Comparison of ENCODE assay signal across 9 cellular contexts in the genomic region with DNA sequence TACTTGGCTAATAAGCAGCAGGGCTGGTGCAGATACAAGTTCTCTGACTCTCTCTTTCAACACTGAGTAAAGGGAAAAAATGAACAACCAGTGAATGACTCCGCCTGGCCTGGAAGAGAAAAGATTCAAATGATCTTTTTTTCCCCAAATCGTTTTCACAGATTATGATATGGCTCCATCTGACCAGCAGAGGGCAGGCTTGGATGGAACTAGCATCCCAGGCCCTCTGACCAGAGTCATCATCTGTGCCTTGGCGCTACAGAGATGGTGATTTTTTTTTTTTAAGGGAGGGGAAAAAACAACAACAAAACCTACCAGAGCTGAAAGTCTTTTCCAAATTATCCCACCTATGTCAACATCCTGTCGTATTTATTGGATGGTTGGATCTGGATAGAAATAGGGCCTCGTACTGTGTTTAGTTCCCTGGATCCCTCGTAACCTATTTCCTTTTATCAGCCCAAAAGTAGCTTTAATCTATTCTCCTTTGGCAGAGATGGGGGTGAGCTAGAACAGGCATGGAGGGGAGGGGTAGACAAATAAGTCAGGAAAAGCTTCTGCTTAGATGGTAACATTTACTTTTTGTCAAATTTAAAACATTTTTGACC.
A peak's percentile ranks its signal among the peaks of the same experiment; 100 is the strongest.
DNase-seq lines count a peak whose midpoint lies in the region; ATAC-seq and TF ChIP-seq lines count a peak whose summit lies in the region.
"Had no signal": no experiment of that assay in that cellular context is flagged by ENCODE, and none has a peak within 500 bp of the region (broad histone marks: within the 10 kb centered on the region; RNA-seq: fewer than 3 reads in every experiment).

No MANE protein-coding gene starts in this region.

- no peaks in the 10 kb centered on the region for H3K36me3 Mint-ChIP-seq in neural crest cell (ENCODE audit: low read depth)
- H3K36me3 Mint-ChIP-seq: IgD-negative memory B cell had no signal

- no peak for TF ChIP-seq POLR2A in tibial nerve (IDR thresholded peaks at IDR 0.05)

- peak overlapping the region in 1 of 4 donors; percentile 38 for H3K27ac ChIP-seq in tibial nerve

- peaks cover 0 to 12% (median 0%) of the 10 kb centered on the region in 4 donors for H3K4me1 ChIP-seq in tibial nerve

- no peaks in the 10 kb centered on the region for H3K27me3 Mint-ChIP-seq in neural crest cell (ENCODE audit: low read depth)
- H3K27me3 Mint-ChIP-seq: IgD-negative memory B cell had no signal

- TF ChIP-seq EP300 in tibial nerve (IDR thresholded peaks at IDR 0.05), result peak in 1 of 2 donors; percentile 27

- H3K27ac Mint-ChIP-seq in neural crest cell (ENCODE audit: unreplicated experiment), result no peak overlapping the region
- H3K27ac Mint-ChIP-seq: IgD-negative memory B cell had no signal

- WGBS in tibial nerve, 2 donors, result 24 to 34% methylated on average over 6 of the region's 6 CpGs

- no peaks in the 10 kb centered on the region for H3K27me3 ChIP-seq in tibial nerve

- no peak overlapping the region for H3K4me3 Mint-ChIP-seq in neural crest cell
- H3K4me3 Mint-ChIP-seq: IgD-negative memory B cell had no signal

- TF ChIP-seq CTCF in neural crest cell (conservative IDR thresholded peaks at IDR 0.05) (peak; percentile 85), tibial nerve (IDR thresholded peaks at IDR 0.05) (peak; percentile 66 to 82 (median 77))

- ATAC-seq in GM18502 (IDR thresholded peaks at IDR 0.05; ENCODE audit: poor library complexity, unreplicated experiment) (peak; percentile 82), HG03066 (IDR thresholded peaks at IDR 0.05; ENCODE audit: low read depth, unreplicated experiment) (peak; percentile 70)

- no peaks in the 10 kb centered on the region for H3K36me3 ChIP-seq in tibial nerve

- H3K4me3 ChIP-seq in tibial nerve, result no peak overlapping the region

- no peaks in the 10 kb centered on the region for H3K9me3 Mint-ChIP-seq in neural crest cell
- H3K9me3 Mint-ChIP-seq: IgD-negative memory B cell had no signal

- H3K4me1 Mint-ChIP-seq in neural crest cell, result peaks cover 4% of the 10 kb centered on the region

- peak; percentile 85 for DNase-seq in AG08395 (ENCODE audit: low spot score)
- peak; percentile 14 to 59 for DNase-seq in NCI-H526 (lab: John Stamatoyannopoulos, UW)
- DNase-seq in activated CD8-positive, alpha-beta memory T cell treated with anti-CD3 and anti-CD28 coated beads, Interleukin-2, amount 50 U/mL, for 48 hours, result peak; percentile 62
- peak; percentile 81 for DNase-seq in fibroblast of peridontal ligament (ENCODE audit: extremely low read depth)
- DNase-seq in neural crest cell (ENCODE audit: low read depth, low spot score), result peak; percentile 70
- peak; percentile 51 to 79 for DNase-seq in tibial nerve (ENCODE audit: low spot score in 2 of 2)

- H3K9me3 ChIP-seq in tibial nerve, result no peaks in the 10 kb centered on the region
